15 cellular contexts compared by ENCODE assay signal in genomic region chr2:214575030-214575949, GRCh38.
A peak's percentile ranks its signal among the peaks of the same experiment; 100 is the strongest.
DNase-seq lines count a peak whose midpoint lies in the region; ATAC-seq and TF ChIP-seq lines count a peak whose summit lies in the region.
"Had no signal": no experiment of that assay in that cellular context is flagged by ENCODE, and none has a peak within 500 bp of the region (broad histone marks: within the 10 kb centered on the region; RNA-seq: fewer than 3 reads in every experiment).

No MANE protein-coding gene starts in this region.

- no peaks in the 10 kb centered on the region for H3K27me3 ChIP-seq in BLaER1

- H3K27ac Mint-ChIP-seq in naive B cell (no peak overlapping the region), T-helper 17 cell (no peak overlapping the region)
- H3K27ac Mint-ChIP-seq: activated naive CD4-positive, alpha-beta T cell treated with anti-CD3 and anti-CD28 coated beads, Interleukin-2, amount 50 U/mL, for 24 hours; progenitor cell of endocrine pancreas had no signal

- peak overlapping the region; percentile 57 for H3K4me2 ChIP-seq in BLaER1

- ATAC-seq in naive B cell (ENCODE audit: low read depth in 2 of 2) (no peak), T-helper 17 cell (no peak), GM21447 (IDR thresholded peaks at IDR 0.05; ENCODE audit: unreplicated experiment) (no peak)
- ATAC-seq: esophagus mucosa had no signal

- DNase-seq in HCEC 1CT = peak; percentile 7
- DNase-seq in astrocyte of the spinal cord (ENCODE audit: low read depth, low spot score) = peak; percentile 19
- DNase-seq in naive B cell = no peak
- no peak for DNase-seq in effector CD4-positive, alpha-beta T cell
- no peak for DNase-seq in T-helper 17 cell
- DNase-seq in NCI-H1105 (lab: John Stamatoyannopoulos, UW) = no peak
- DNase-seq: activated CD8-positive, alpha-beta memory T cell treated with anti-CD3 and anti-CD28 coated beads for 24 hours; mesendoderm; NCI-H146; NCI-H82 had no signal

- no peaks in the 10 kb centered on the region for H3K36me3 ChIP-seq in BLaER1

- no peaks in the 10 kb centered on the region for H3K27me3 Mint-ChIP-seq in naive B cell
- H3K27me3 Mint-ChIP-seq in T-helper 17 cell = peaks cover 17% of the 10 kb centered on the region
- H3K27me3 Mint-ChIP-seq: progenitor cell of endocrine pancreas had no signal

- peaks cover 11 to 13% (median 12%) of the 10 kb centered on the region in 3 donors for H3K4me1 Mint-ChIP-seq in naive B cell
- peaks cover 6% of the 10 kb centered on the region for H3K4me1 Mint-ChIP-seq in T-helper 17 cell
- H3K4me1 Mint-ChIP-seq: activated naive CD4-positive, alpha-beta T cell treated with anti-CD3 and anti-CD28 coated beads, Interleukin-2, amount 50 U/mL, for 24 hours had no signal

- TF ChIP-seq CTCF in astrocyte of the spinal cord (IDR thresholded peaks at IDR 0.05; ENCODE audit: low read depth, low read length) = no peak

- H3K36me3 Mint-ChIP-seq in naive B cell (no peaks in the 10 kb centered on the region), T-helper 17 cell (ENCODE audit: low read depth) (peaks cover 2% of the 10 kb centered on the region)
- H3K36me3 Mint-ChIP-seq: activated naive CD4-positive, alpha-beta T cell treated with anti-CD3 and anti-CD28 coated beads, Interleukin-2, amount 50 U/mL, for 24 hours had no signal

- H4K20me1 ChIP-seq in BLaER1 = no peaks in the 10 kb centered on the region

- no peaks in the 10 kb centered on the region for H3K9me3 ChIP-seq in BLaER1
- no peaks in the 10 kb centered on the region for H3K9me3 ChIP-seq in T-helper 17 cell (ENCODE audit: control insufficient read depth, low read length, poor library complexity, severe bottlenecking)

- H3K27ac ChIP-seq in BLaER1 = no peak overlapping the region

- H3K4me1 ChIP-seq in BLaER1 = peaks cover 24% of the 10 kb centered on the region

- H3K4me3 ChIP-seq in BLaER1 (no peak overlapping the region), astrocyte of the spinal cord (ENCODE audit: low read depth, low read length) (no peak overlapping the region)

- H3K4me3 Mint-ChIP-seq in naive B cell (peak overlapping the region in 6 of 8 donors; percentile 4 to 61 (median 47)), T-helper 17 cell (no peak overlapping the region)
- H3K4me3 Mint-ChIP-seq: activated naive CD4-positive, alpha-beta T cell treated with anti-CD3 and anti-CD28 coated beads, Interleukin-2, amount 50 U/mL, for 24 hours had no signal

- no peaks in the 10 kb centered on the region for H3K9me3 Mint-ChIP-seq in naive B cell
- H3K9me3 Mint-ChIP-seq: activated naive CD4-positive, alpha-beta T cell treated with anti-CD3 and anti-CD28 coated beads, Interleukin-2, amount 50 U/mL, for 24 hours had no signal

- no peak overlapping the region for H3K9ac ChIP-seq in BLaER1

- in situ Hi-C loops in astrocyte of the spinal cord (cut with HindIII; ENCODE audit: low sequenced_read_pairs) = no loop called here

Comparison
In these comparisons a context has a peak if more than half of its experiments do, and no peak if none do; other contexts are left out.
1. DNase-seq: peak in HCEC 1CT (single experiment) and astrocyte of the spinal cord (single experiment); none in naive B cell (single experiment), effector CD4-positive, alpha-beta T cell (single experiment), T-helper 17 cell (0 of 3) and NCI-H1105 (single experiment).